In genomic region chr1:171644805-171645483, GRCh38 we compare ENCODE assay signal across 8 cellular contexts. TPM values are rescaled to one million over a fixed set of nuclear protein-coding genes. Genes with fewer than 3 reads are reported as not detected.
DNase-seq lines count a peak whose midpoint lies in the region; ATAC-seq and TF ChIP-seq lines count a peak whose summit lies in the region.

No MANE protein-coding gene starts in this region.

- H3K36me3 Mint-ChIP-seq in activated B cell treated with CpG ODN at 0.5 μM for 24 hours (ENCODE audit: low read depth), result no peaks in the 10 kb centered on the region
- H3K36me3 Mint-ChIP-seq in central memory CD8-positive, alpha-beta T cell (ENCODE audit: insufficient read depth), result peaks cover 3% of the 10 kb centered on the region

- POLR2A ChIA-PET in activated B cell treated with CpG ODN at 0.5 μM for 24 hours (lab: Charles Lee), result interaction anchor here (0.7 kb wide), 1 partner anchor 57 kb away, joined by 3 read pairs; no protein-coding TSS in a partner anchor

- intact Hi-C loops in activated B cell treated with CpG ODN at 0.5 μM for 24 hours (cut with micrococcal nuclease), result loop anchor here (1.0 kb wide), 1 partner anchor 340 kb away; no protein-coding TSS in a partner anchor

- no peaks in the 10 kb centered on the region for H3K27me3 Mint-ChIP-seq in activated B cell treated with CpG ODN at 0.5 μM for 24 hours
- peaks cover 8% of the 10 kb centered on the region for H3K27me3 Mint-ChIP-seq in central memory CD8-positive, alpha-beta T cell

- no peak overlapping the region for H3K4me3 ChIP-seq in GM06990 (replicated peaks; ENCODE audit: low read depth, low read length)

- CTCF ChIA-PET in activated B cell treated with CpG ODN at 0.5 μM for 24 hours (lab: Charles Lee), result interaction anchor here (0.6 to 2.4 kb wide), 6 partner anchors 10 to 344 kb away, joined by 3 to 28 read pairs (median 3); no protein-coding TSS in a partner anchor

- H3K4me3 Mint-ChIP-seq in activated B cell treated with CpG ODN at 0.5 μM for 24 hours, result no peak overlapping the region
- no peak overlapping the region for H3K4me3 Mint-ChIP-seq in central memory CD8-positive, alpha-beta T cell

- DNase-seq in GM06990 (ENCODE audit: extremely low read depth, insufficient read length), result peak; percentile 38
- DNase-seq in NCI-H345 treated with DMSO at 0.1 percent for 48 hours (lab: John Stamatoyannopoulos, UW; ENCODE audit: unreplicated experiment), result peak; percentile 53
- no peak for DNase-seq in activated B cell treated with CpG ODN at 0.5 μM for 24 hours
- DNase-seq in central memory CD8-positive, alpha-beta T cell (ENCODE audit: low spot score in 2 of 2), result peak; percentile 34 to 45
- DNase-seq in kidney tubule cell (ENCODE audit: low spot score), result peak; percentile 86
- peak; percentile 76 for DNase-seq in stimulated activated CD4-positive, alpha-beta T cell treated with anti-CD3 and anti-CD28 coated beads, Interleukin-1b, Interleukin-23, amount 100 ng/mL, for 48 hours
- no peak for DNase-seq in mesenteric fat pad (ENCODE audit: low spot score)

- no peak overlapping the region for H3K27ac Mint-ChIP-seq in activated B cell treated with CpG ODN at 0.5 μM for 24 hours
- no peak overlapping the region for H3K27ac Mint-ChIP-seq in central memory CD8-positive, alpha-beta T cell (ENCODE audit: low read depth)

- H3K9me3 Mint-ChIP-seq in activated B cell treated with CpG ODN at 0.5 μM for 24 hours, result no peaks in the 10 kb centered on the region
- no peaks in the 10 kb centered on the region for H3K9me3 Mint-ChIP-seq in central memory CD8-positive, alpha-beta T cell

- H3K4me1 Mint-ChIP-seq in activated B cell treated with CpG ODN at 0.5 μM for 24 hours, result peaks cover 4% of the 10 kb centered on the region
- H3K4me1 Mint-ChIP-seq in central memory CD8-positive, alpha-beta T cell, result peaks cover 10% of the 10 kb centered on the region

- TF ChIP-seq CTCF in GM06990 (IDR thresholded peaks at IDR 0.05; ENCODE audit: insufficient read depth, low read length, poor library complexity, severe bottlenecking), result peak; percentile 74
- TF ChIP-seq CTCF in activated B cell treated with CpG ODN at 0.5 μM for 24 hours (IDR thresholded peaks at IDR 0.05), result no peak

- H3K36me3 ChIP-seq in GM06990 (ENCODE audit: control insufficient read depth, insufficient read depth, low read length), result no peaks in the 10 kb centered on the region

- no peaks in the 10 kb centered on the region; the same call in 1 of the 2 replicates for H3K27me3 ChIP-seq in GM06990 (replicated peaks; ENCODE audit: control insufficient read depth, insufficient read depth, low read length)

- ATAC-seq in HG03108 (IDR thresholded peaks at IDR 0.05; ENCODE audit: unreplicated experiment) (peak; percentile 56), activated B cell treated with CpG ODN at 0.5 μM for 24 hours (ENCODE audit: low read depth) (peak; percentile 31)
- peak; percentile 80 for ATAC-seq in central memory CD8-positive, alpha-beta T cell (replicated peaks; ENCODE audit: extremely low read depth, poor library complexity, severe bottlenecking)

RNA-seq across cellular contexts. Expression of gene MYOC, which starts 7.5 kb away (rescaled TPM):
- total RNA-seq in activated B cell treated with CpG ODN at 0.5 μM for 24 hours, result not detected in 2 replicates
- 6.3 TPM for total RNA-seq in mesenteric fat pad

RNA-seq across cellular contexts. Expression of gene MYOCOS, which starts 22.9 kb away (rescaled TPM):
- total RNA-seq in activated B cell treated with CpG ODN at 0.5 μM for 24 hours (0.27 and 0.29 TPM in 2 replicates), mesenteric fat pad (not detected)

Comparison
In these comparisons a context has a peak if more than half of its experiments do, and no peak if none do; other contexts are left out.
1. DNase-seq: peak in GM06990 (single experiment), NCI-H345 treated with DMSO at 0.1 percent for 48 hours (single experiment), central memory CD8-positive, alpha-beta T cell (2 of 2), kidney tubule cell (single experiment) and stimulated activated CD4-positive, alpha-beta T cell treated with anti-CD3 and anti-CD28 coated beads, Interleukin-1b, Interleukin-23, amount 100 ng/mL, for 48 hours (single experiment); none in activated B cell treated with CpG ODN at 0.5 μM for 24 hours (single experiment) and mesenteric fat pad (single experiment).
2. Peak in every context shown above with its lines, with median percentiles within 50 percentile points of each other: ATAC-seq.